In the genomic region with DNA sequence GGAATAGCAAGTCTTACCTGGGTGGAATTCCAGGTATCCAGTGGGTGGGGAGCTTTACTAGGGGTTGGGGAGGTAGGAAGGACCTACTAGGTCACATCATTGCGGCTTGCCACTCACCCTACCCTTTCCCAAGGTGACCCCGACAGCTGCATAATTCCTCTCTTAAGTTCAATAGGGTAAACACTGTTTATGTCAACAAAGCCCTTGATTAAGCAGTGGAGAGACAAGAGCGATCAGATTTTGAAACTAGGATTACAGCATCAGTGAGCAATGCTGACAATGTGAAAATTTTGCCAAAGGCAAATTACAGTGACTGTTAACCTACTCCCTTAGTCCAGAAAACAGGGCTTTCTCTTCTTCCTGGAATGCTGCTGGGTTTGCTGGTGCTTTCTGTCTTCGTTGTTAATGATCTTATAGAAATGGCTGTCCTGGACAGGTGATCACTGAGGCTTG, we compare ENCODE assay signal across 16 cellular contexts. TPM values are rescaled to one million over a fixed set of nuclear protein-coding genes. Genes with fewer than 3 reads are reported as not detected.
A peak's percentile ranks its signal among the peaks of the same experiment; 100 is the strongest.
DNase-seq lines count a peak whose midpoint lies in the region; ATAC-seq and TF ChIP-seq lines count a peak whose summit lies in the region.
"Had no signal": no experiment of that assay in that cellular context is flagged by ENCODE, and none has a peak within 500 bp of the region (broad histone marks: within the 10 kb centered on the region; RNA-seq: fewer than 3 reads in every experiment).

No MANE protein-coding gene starts in this region.

- no peak for ATAC-seq in psoas muscle
- no peak for ATAC-seq in HG03469 (IDR thresholded peaks at IDR 0.05; ENCODE audit: unreplicated experiment)

- no peak overlapping the region for H3K56ac ChIP-seq in mesendoderm (ENCODE audit: low read length)

- no peak overlapping the region for H3K23ac ChIP-seq in mesendoderm (ENCODE audit: low read length)

- no peak overlapping the region for H2BK15ac ChIP-seq in mesendoderm (replicated peaks; ENCODE audit: low read depth)

- no peaks in the 10 kb centered on the region for H3K79me2 ChIP-seq in mesendoderm (ENCODE audit: control insufficient read depth, insufficient read depth, low read length)

- H2BK5ac ChIP-seq in mesendoderm (ENCODE audit: low read length), result no peak overlapping the region

- H4K8ac ChIP-seq in mesendoderm (ENCODE audit: low read depth, low read length), result no peak overlapping the region

- H2BK120ac ChIP-seq in mesendoderm (ENCODE audit: low read depth, low read length), result no peak overlapping the region

- intact Hi-C loops in psoas muscle (cut with DNase I), result no loop called here

- no peak overlapping the region for H2AK5ac ChIP-seq in mesendoderm (ENCODE audit: low read length)

- H3K4me2 ChIP-seq in mesendoderm (ENCODE audit: low read length), result no peak overlapping the region
- H3K4me2 ChIP-seq: SK-N-SH had no signal

- H3K27ac ChIP-seq in epithelial cell of prostate, result peak overlapping the region; percentile 41
- no peak overlapping the region for H3K27ac ChIP-seq in mesendoderm (ENCODE audit: low read depth, low read length)
- H3K27ac ChIP-seq in psoas muscle, result no peak overlapping the region
- H3K27ac ChIP-seq: uterus had no signal

- no peak overlapping the region for H3K9ac ChIP-seq in mesendoderm (ENCODE audit: low read length)
- H3K9ac ChIP-seq: SK-N-SH had no signal

- peak overlapping the region; percentile 7 for H3K4ac ChIP-seq in mesendoderm (ENCODE audit: low read depth, low read length)

- H3K36me3 ChIP-seq in mesendoderm (ENCODE audit: control insufficient read depth, insufficient read depth, low read length) (no peaks in the 10 kb centered on the region), psoas muscle (ENCODE audit: insufficient read depth in 1 of 2, low read depth in 1 of 2) (no peaks in the 10 kb centered on the region)
- H3K36me3 ChIP-seq: uterus had no signal

- no peaks in the 10 kb centered on the region for H3K79me1 ChIP-seq in mesendoderm (ENCODE audit: low read length)

- H3K4me3 ChIP-seq in mesendoderm (ENCODE audit: low read length) (no peak overlapping the region), psoas muscle (no peak overlapping the region)
- H3K4me3 ChIP-seq: uterus had no signal

- H3K4me1 ChIP-seq in mesendoderm (ENCODE audit: control insufficient read depth, low read depth, low read length), result peaks cover 3% of the 10 kb centered on the region
- H3K4me1 ChIP-seq in psoas muscle, result no peaks in the 10 kb centered on the region
- H3K4me1 ChIP-seq: uterus had no signal

- H3K27me3 ChIP-seq in mesendoderm (ENCODE audit: insufficient read depth, low read length, poor library complexity) (no peaks in the 10 kb centered on the region), psoas muscle (ENCODE audit: insufficient read depth in 3 of 3, low read length in 2 of 3) (no peaks in the 10 kb centered on the region)
- H3K27me3 ChIP-seq: uterus had no signal

- TF ChIP-seq CTCF in psoas muscle (IDR thresholded peaks at IDR 0.05), result no peak

- no CpG with 5 or more reads among the region's 4 CpGs for WGBS in mesendoderm (ENCODE audit: extremely low coverage, insufficient coverage, low lambda C conversion rate)
- WGBS in psoas muscle, 3 donors, result 22 to 41% (median 28%) methylated on average over 4 of the region's 4 CpGs

- H3K18ac ChIP-seq in mesendoderm (ENCODE audit: low read length), result no peak overlapping the region

- no peaks in the 10 kb centered on the region for H3K9me3 ChIP-seq in psoas muscle
- H3K9me3 ChIP-seq: SK-N-SH, uterus had no signal

- DNase-seq in DMS53 (lab: John Stamatoyannopoulos, UW) (peak; percentile 68), NCI-H2029 treated with DMSO at 0.1 percent for 48 hours (lab: John Stamatoyannopoulos, UW) (peak; percentile 5), epithelial cell of prostate (ENCODE audit: low read depth, low spot score) (peak; percentile 45), mesendoderm (peak; percentile 94), AML-193 (lab: John Stamatoyannopoulos, UW) (no peak), psoas muscle (no peak), pons (ENCODE audit: low spot score) (no peak)
- DNase-seq: activated CD4-positive, alpha-beta T cell treated with anti-CD3 and anti-CD28 coated beads, Interleukin-2, amount 10 ng/mL, durations not matched to agents 7 days and 5 days; C1 segment of cervical spinal cord; NCI-H2107; SK-N-SH; uterus had no signal

- no peak overlapping the region for H4K5ac ChIP-seq in mesendoderm (ENCODE audit: low read length)

RNA-seq across cellular contexts. Expression of a gene that starts 14.5 kb away (rescaled TPM):
- 3.5 TPM for polyA plus RNA-seq in mesendoderm (2013, experiment 1 of 2)
- 3.0 TPM for polyA plus RNA-seq in mesendoderm (2013, experiment 2 of 2)
- under 1 TPM in 3 of 4 donors, not detected in 1; 0.11 to 0.69 (median 0.46) TPM for total RNA-seq in psoas muscle
- under 1 TPM; 0.27 to 0.38 (median 0.31) TPM for polyA plus RNA-seq in psoas muscle
- total RNA-seq: activated CD4-positive, alpha-beta T cell treated with anti-CD3 and anti-CD28 coated beads, Interleukin-2, amount 10 ng/mL, durations not matched to agents 7 days and 5 days had no signal
- polyA plus RNA-seq: IgD-negative memory B cell had no signal

RNA-seq across cellular contexts. Expression of a gene that starts 21.3 kb away (rescaled TPM):
- polyA plus RNA-seq in mesendoderm (2013, experiment 1 of 2), result not detected
- polyA plus RNA-seq in mesendoderm (2013, experiment 2 of 2), result not detected
- not detected for total RNA-seq in psoas muscle
- polyA plus RNA-seq in psoas muscle, result not detected
- total RNA-seq: activated CD4-positive, alpha-beta T cell treated with anti-CD3 and anti-CD28 coated beads, Interleukin-2, amount 10 ng/mL, durations not matched to agents 7 days and 5 days; kidney epithelial cell; posterior vena cava; uterus had no signal
- polyA plus RNA-seq: IgD-negative memory B cell, SK-N-SH had no signal

RNA-seq across cellular contexts. Expression of a gene that starts 24.8 kb away (rescaled TPM):
- polyA plus RNA-seq in mesendoderm (2013, experiment 1 of 2), result not detected
- not detected for polyA plus RNA-seq in mesendoderm (2013, experiment 2 of 2)
- total RNA-seq in psoas muscle, result not detected
- not detected for polyA plus RNA-seq in psoas muscle
- total RNA-seq: activated CD4-positive, alpha-beta T cell treated with anti-CD3 and anti-CD28 coated beads, Interleukin-2, amount 10 ng/mL, durations not matched to agents 7 days and 5 days; kidney epithelial cell; posterior vena cava; uterus had no signal
- polyA plus RNA-seq: IgD-negative memory B cell, SK-N-SH had no signal

RNA-seq across cellular contexts. Expression of a gene that starts 36.7 kb away (rescaled TPM):
- not detected for polyA plus RNA-seq in mesendoderm (2013, experiment 1 of 2)
- not detected for polyA plus RNA-seq in mesendoderm (2013, experiment 2 of 2)
- not detected for total RNA-seq in psoas muscle
- not detected for polyA plus RNA-seq in psoas muscle
- total RNA-seq: activated CD4-positive, alpha-beta T cell treated with anti-CD3 and anti-CD28 coated beads, Interleukin-2, amount 10 ng/mL, durations not matched to agents 7 days and 5 days; kidney epithelial cell; posterior vena cava; uterus had no signal
- polyA plus RNA-seq: IgD-negative memory B cell, SK-N-SH had no signal

RNA-seq across cellular contexts. Expression of a gene that starts 42.4 kb away (rescaled TPM):
- polyA plus RNA-seq in mesendoderm (2013, experiment 1 of 2), result not detected
- polyA plus RNA-seq in mesendoderm (2013, experiment 2 of 2), result not detected
- not detected for total RNA-seq in psoas muscle
- not detected for polyA plus RNA-seq in psoas muscle
- total RNA-seq: activated CD4-positive, alpha-beta T cell treated with anti-CD3 and anti-CD28 coated beads, Interleukin-2, amount 10 ng/mL, durations not matched to agents 7 days and 5 days; kidney epithelial cell; posterior vena cava; uterus had no signal
- polyA plus RNA-seq: IgD-negative memory B cell, SK-N-SH had no signal

Comparison
In these comparisons a context has a peak if more than half of its experiments do, and no peak if none do; other contexts are left out.
1. DNase-seq: peak in DMS53 (single experiment), NCI-H2029 treated with DMSO at 0.1 percent for 48 hours (single experiment), epithelial cell of prostate (single experiment) and mesendoderm (single experiment); none in AML-193 (0 of 2), psoas muscle (0 of 2) and pons (single experiment).